1 cellular context compared by ENCODE assay signal in genomic region chr3:8766148-8766547, GRCh38.
TF ChIP-seq lines count a peak whose summit lies in the region.

No MANE protein-coding gene starts in this region.

TF ChIP-seq in GM12878, 131 proteins besides CTCF, POLR2A, EP300 and RAD21:
- TF ChIP-seq HDAC2 (IDR thresholded peaks at IDR 0.05) (no peak), POU2F2 (IDR thresholded peaks at IDR 0.05; ENCODE audit: borderline replicate concordance, low read depth, low read length) (no peak), ATF2 (IDR thresholded peaks at IDR 0.05; ENCODE audit: low read length) (no peak)
